ENCODE assay signal across 29 cellular contexts in the genomic region with DNA sequence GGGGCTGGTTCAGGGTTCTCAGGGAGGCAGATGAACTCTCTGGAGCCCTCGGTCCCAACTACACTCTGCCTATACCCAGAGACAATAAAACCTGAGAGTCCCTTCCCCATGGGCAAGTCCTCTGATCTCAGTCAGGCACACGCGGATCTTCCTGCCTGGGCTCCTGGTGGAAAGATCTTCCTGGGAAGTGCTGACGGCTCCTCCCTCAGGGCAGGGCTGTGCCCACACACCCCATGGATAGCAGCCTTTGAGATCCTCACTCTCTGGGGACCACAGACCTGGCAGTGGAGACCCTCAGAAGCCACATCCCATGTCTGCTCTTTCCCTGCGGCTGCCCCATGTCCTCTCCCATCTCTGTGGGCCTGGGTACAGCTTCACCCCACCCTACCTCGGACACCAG. TPM values are rescaled to one million over a fixed set of nuclear protein-coding genes. Genes with fewer than 3 reads are reported as not detected.
DNase-seq lines count a peak whose midpoint lies in the region; ATAC-seq and TF ChIP-seq lines count a peak whose summit lies in the region.
"Had no signal": no experiment of that assay in that cellular context is flagged by ENCODE, and none has a peak within 500 bp of the region (broad histone marks: within the 10 kb centered on the region; RNA-seq: fewer than 3 reads in every experiment).

No MANE protein-coding gene starts in this region.

- no peaks in the 10 kb centered on the region for H3K9me3 Mint-ChIP-seq in T-helper 2 cell treated with Interferon-gamma antibody and Interleukin-4, amounts not matched to agents 5 μg/mL and 100 μg/mL, for 36 hours
- no peaks in the 10 kb centered on the region for H3K9me3 Mint-ChIP-seq in activated T-helper 2 cell treated with anti-CD3 and anti-CD28 coated beads, Interferon-gamma antibody, Interleukin-2, Interleukin-4, amounts not matched to agents 10 μg/mL and 5 μg/mL and 100 μg/mL, durations not matched to agents 14 hours and 24 hours and 36 hours
- H3K9me3 Mint-ChIP-seq in naive thymus-derived CD8-positive, alpha-beta T cell = no peaks in the 10 kb centered on the region
- H3K9me3 Mint-ChIP-seq: natural killer cell had no signal

- H3K36me3 Mint-ChIP-seq in T-helper 2 cell treated with Interferon-gamma antibody and Interleukin-4, amounts not matched to agents 5 μg/mL and 100 μg/mL, for 36 hours (ENCODE audit: low read depth) = no peaks in the 10 kb centered on the region
- no peaks in the 10 kb centered on the region for H3K36me3 Mint-ChIP-seq in activated T-helper 2 cell treated with anti-CD3 and anti-CD28 coated beads, Interferon-gamma antibody, Interleukin-2, Interleukin-4, amounts not matched to agents 10 μg/mL and 5 μg/mL and 100 μg/mL, durations not matched to agents 14 hours and 24 hours and 36 hours (ENCODE audit: low read depth)
- H3K36me3 Mint-ChIP-seq in naive thymus-derived CD8-positive, alpha-beta T cell = no peaks in the 10 kb centered on the region
- H3K36me3 Mint-ChIP-seq: natural killer cell had no signal

- no peaks in the 10 kb centered on the region for H3K27me3 Mint-ChIP-seq in T-helper 2 cell treated with Interferon-gamma antibody and Interleukin-4, amounts not matched to agents 5 μg/mL and 100 μg/mL, for 36 hours (ENCODE audit: low read depth)
- H3K27me3 Mint-ChIP-seq in activated T-helper 2 cell treated with anti-CD3 and anti-CD28 coated beads, Interferon-gamma antibody, Interleukin-2, Interleukin-4, amounts not matched to agents 10 μg/mL and 5 μg/mL and 100 μg/mL, durations not matched to agents 14 hours and 24 hours and 36 hours (ENCODE audit: low read depth) = no peaks in the 10 kb centered on the region
- H3K27me3 Mint-ChIP-seq in naive thymus-derived CD8-positive, alpha-beta T cell = no peaks in the 10 kb centered on the region

- no peaks in the 10 kb centered on the region for H3K27me3 ChIP-seq in DND-41 (ENCODE audit: insufficient read depth, low read length, poor library complexity)
- H3K27me3 ChIP-seq: brain microvascular endothelial cell, pancreas, sigmoid colon, SJSA1, stomach had no signal

- H3K4me3 Mint-ChIP-seq in T-helper 2 cell treated with Interferon-gamma antibody and Interleukin-4, amounts not matched to agents 5 μg/mL and 100 μg/mL, for 36 hours = peak overlapping the region; percentile 38
- H3K4me3 Mint-ChIP-seq in activated T-helper 2 cell treated with anti-CD3 and anti-CD28 coated beads, Interferon-gamma antibody, Interleukin-2, Interleukin-4, amounts not matched to agents 10 μg/mL and 5 μg/mL and 100 μg/mL, durations not matched to agents 14 hours and 24 hours and 36 hours (ENCODE audit: low read depth) = no peak overlapping the region
- peak overlapping the region in 3 of 10 donors; percentile 22 to 33 (median 26) for H3K4me3 Mint-ChIP-seq in naive thymus-derived CD8-positive, alpha-beta T cell

- no peaks in the 10 kb centered on the region for H4K20me1 ChIP-seq in DND-41 (ENCODE audit: insufficient read depth, low read length)

- H3K79me2 ChIP-seq in DND-41 (ENCODE audit: insufficient read depth, low read length) = no peaks in the 10 kb centered on the region

- H3K4me1 ChIP-seq in DND-41 (ENCODE audit: insufficient read depth, low read length) = peaks cover 19% of the 10 kb centered on the region
- H3K4me1 ChIP-seq: pancreas, sigmoid colon, SJSA1 had no signal

- H3K27ac Mint-ChIP-seq in T-helper 2 cell treated with Interferon-gamma antibody and Interleukin-4, amounts not matched to agents 5 μg/mL and 100 μg/mL, for 36 hours = peak overlapping the region; percentile 89
- H3K27ac Mint-ChIP-seq in activated T-helper 2 cell treated with anti-CD3 and anti-CD28 coated beads, Interferon-gamma antibody, Interleukin-2, Interleukin-4, amounts not matched to agents 10 μg/mL and 5 μg/mL and 100 μg/mL, durations not matched to agents 14 hours and 24 hours and 36 hours = peak overlapping the region; percentile 63
- peak overlapping the region in 9 of 10 donors; percentile 14 to 98 (median 66) for H3K27ac Mint-ChIP-seq in naive thymus-derived CD8-positive, alpha-beta T cell

- POLR2A ChIA-PET in naive thymus-derived CD8-positive, alpha-beta T cell (lab: Charles Lee) = interaction anchor here (0.9 to 1.0 kb wide), 2 partner anchors 23 to 83 kb away, joined by 3 read pairs; no protein-coding TSS in a partner anchor

- no peak overlapping the region for H2AFZ ChIP-seq in DND-41 (ENCODE audit: low read depth, low read length)

- no peak for TF ChIP-seq CTCF in DND-41 (IDR thresholded peaks at IDR 0.05; ENCODE audit: borderline replicate concordance, extremely low read depth, low read length, poor library complexity, severe bottlenecking)

- H3K9ac ChIP-seq in DND-41 (ENCODE audit: low read depth, low read length) = peak overlapping the region; percentile 35; the same call in 1 of the 2 replicates

- H3K4me2 ChIP-seq in DND-41 (ENCODE audit: insufficient read depth, low read length) = no peak overlapping the region

- DNase-seq in T-helper 2 cell treated with Interferon-gamma antibody and Interleukin-4, amounts not matched to agents 5 μg/mL and 100 μg/mL, for 36 hours (ENCODE audit: low spot score) = no peak
- DNase-seq in T-helper 2 cell = no peak
- DNase-seq in DND-41 = no peak
- no peak for DNase-seq in activated T-helper 2 cell treated with anti-CD3 and anti-CD28 coated beads, Interferon-gamma antibody, Interleukin-2, Interleukin-4, amounts not matched to agents 10 μg/mL and 5 μg/mL and 100 μg/mL, durations not matched to agents 14 hours and 24 hours and 36 hours (ENCODE audit: low spot score)
- no peak for DNase-seq in naive thymus-derived CD8-positive, alpha-beta T cell
- no peak for DNase-seq in amygdala (lab: John Stamatoyannopoulos, UW)
- DNase-seq in HuH-7.5 (ENCODE audit: low spot score) = no peak
- no peak for DNase-seq in NCI-H510A (lab: John Stamatoyannopoulos, UW)
- DNase-seq: brain microvascular endothelial cell, DMS153, hippocampal formation, natural killer cell, NCI-H146, NCI-H748 treated with DMSO at 0.1 percent for 48 hours, stomach, T-helper 9 cell had no signal

- no peaks in the 10 kb centered on the region for H3K36me3 ChIP-seq in DND-41 (ENCODE audit: insufficient read depth, low read length)
- H3K36me3 ChIP-seq: brain microvascular endothelial cell, pancreas, sigmoid colon, SJSA1, stomach had no signal

- ATAC-seq in DND-41 (ENCODE audit: insufficient read depth, low read depth) = no peak
- ATAC-seq in naive thymus-derived CD8-positive, alpha-beta T cell = no peak
- ATAC-seq: activated CD4-positive, CD25-positive, alpha-beta regulatory T cell treated with anti-CD3 and anti-CD28 coated beads, Interleukin-2, amount 50 U/mL, for 24 hours; natural killer cell; pancreas had no signal

- no peaks in the 10 kb centered on the region for H3K9me3 ChIP-seq in DND-41 (ENCODE audit: insufficient read depth, low read length, severe bottlenecking)
- H3K9me3 ChIP-seq: pancreas, sigmoid colon, SJSA1, stomach had no signal

- intact Hi-C loops in activated T-helper 2 cell treated with anti-CD3 and anti-CD28 coated beads, Interferon-gamma antibody, Interleukin-2, Interleukin-4, amounts not matched to agents 10 μg/mL and 5 μg/mL and 100 μg/mL, durations not matched to agents 14 hours and 24 hours and 36 hours (cut with micrococcal nuclease) = loop anchor here (5.0 kb wide), 1 partner anchor 35 kb away; no protein-coding TSS in a partner anchor

- peak overlapping the region; percentile 73 for H3K27ac ChIP-seq in DND-41 (ENCODE audit: low read length)
- H3K27ac ChIP-seq: brain microvascular endothelial cell, pancreas, sigmoid colon, SJSA1 had no signal

- H3K4me3 ChIP-seq in DND-41 (ENCODE audit: low read depth in 1 of 2, low read length in 2 of 2) = no peak overlapping the region
- H3K4me3 ChIP-seq: coronary artery, GM12878, pancreas, sigmoid colon, SJSA1, stomach had no signal

- peaks cover 58% of the 10 kb centered on the region for H3K4me1 Mint-ChIP-seq in T-helper 2 cell treated with Interferon-gamma antibody and Interleukin-4, amounts not matched to agents 5 μg/mL and 100 μg/mL, for 36 hours (ENCODE audit: low read depth)
- H3K4me1 Mint-ChIP-seq in activated T-helper 2 cell treated with anti-CD3 and anti-CD28 coated beads, Interferon-gamma antibody, Interleukin-2, Interleukin-4, amounts not matched to agents 10 μg/mL and 5 μg/mL and 100 μg/mL, durations not matched to agents 14 hours and 24 hours and 36 hours (ENCODE audit: low read depth) = peaks cover 46% of the 10 kb centered on the region
- H3K4me1 Mint-ChIP-seq in naive thymus-derived CD8-positive, alpha-beta T cell = peaks cover 24 to 50% (median 44%) of the 10 kb centered on the region in 4 donors

RNA-seq across cellular contexts. Expression of a gene that starts 10.4 kb away (rescaled TPM):
- not detected in 2 replicates for total RNA-seq in activated T-helper 2 cell treated with anti-CD3 and anti-CD28 coated beads, Interferon-gamma antibody, Interleukin-2, Interleukin-4, amounts not matched to agents 10 μg/mL and 5 μg/mL and 100 μg/mL, durations not matched to agents 14 hours and 24 hours and 36 hours
- not detected for total RNA-seq in naive thymus-derived CD8-positive, alpha-beta T cell
- polyA plus RNA-seq in naive thymus-derived CD8-positive, alpha-beta T cell = under 1 TPM in 1 of 3 donors, not detected in 2; 0.19 TPM
- total RNA-seq: A172, endothelial cell of umbilical vein, fibroblast of villous mesenchyme, MCF 10A, natural killer cell, sigmoid colon, SJSA1, ureter had no signal
- polyA plus RNA-seq: BJ, endothelial cell of umbilical vein, keratinocyte, stomach had no signal

RNA-seq across cellular contexts. Expression of a gene that starts 25.2 kb away (rescaled TPM):
- total RNA-seq in activated T-helper 2 cell treated with anti-CD3 and anti-CD28 coated beads, Interferon-gamma antibody, Interleukin-2, Interleukin-4, amounts not matched to agents 10 μg/mL and 5 μg/mL and 100 μg/mL, durations not matched to agents 14 hours and 24 hours and 36 hours = 55.0 and 63.5 TPM in 2 replicates
- total RNA-seq in naive thymus-derived CD8-positive, alpha-beta T cell = 10 to 100 TPM; 78.3 to 82.1 TPM
- 10 to 100 TPM in 1 of 3 donors, 1 to 10 TPM in 2; 8.1 to 14.0 (median 8.5) TPM for polyA plus RNA-seq in naive thymus-derived CD8-positive, alpha-beta T cell

RNA-seq across cellular contexts. Expression of a gene that starts 28.5 kb away (rescaled TPM):
- total RNA-seq in activated T-helper 2 cell treated with anti-CD3 and anti-CD28 coated beads, Interferon-gamma antibody, Interleukin-2, Interleukin-4, amounts not matched to agents 10 μg/mL and 5 μg/mL and 100 μg/mL, durations not matched to agents 14 hours and 24 hours and 36 hours = 1.8 and 2.2 TPM in 2 replicates
- total RNA-seq in naive thymus-derived CD8-positive, alpha-beta T cell = 1 to 10 TPM; 1.2 to 1.6 TPM
- 1 to 10 TPM; 1.4 to 3.4 (median 2.5) TPM for polyA plus RNA-seq in naive thymus-derived CD8-positive, alpha-beta T cell

RNA-seq across cellular contexts. Expression of a gene that starts 46.4 kb away (rescaled TPM):
- 132 and 152 TPM in 2 replicates for total RNA-seq in activated T-helper 2 cell treated with anti-CD3 and anti-CD28 coated beads, Interferon-gamma antibody, Interleukin-2, Interleukin-4, amounts not matched to agents 10 μg/mL and 5 μg/mL and 100 μg/mL, durations not matched to agents 14 hours and 24 hours and 36 hours
- 10 to 100 TPM; 52.0 to 52.2 TPM for total RNA-seq in naive thymus-derived CD8-positive, alpha-beta T cell
- polyA plus RNA-seq in naive thymus-derived CD8-positive, alpha-beta T cell = 10 to 100 TPM; 40.1 to 46.3 (median 42.3) TPM
